ENCODE assay signal across 24 cellular contexts in genomic region chr3:195114786-195115597, GRCh38.
A peak's percentile ranks its signal among the peaks of the same experiment; 100 is the strongest.
DNase-seq lines count a peak whose midpoint lies in the region; ATAC-seq, FAIRE-seq and TF ChIP-seq lines count a peak whose summit lies in the region.
"Had no signal": no experiment of that assay in that cellular context is flagged by ENCODE, and none has a peak within 500 bp of the region (broad histone marks: within the 10 kb centered on the region; RNA-seq: fewer than 3 reads in every experiment).

No MANE protein-coding gene starts in this region.

- no peak overlapping the region for H2AK9ac ChIP-seq in IMR-90 (replicated peaks; ENCODE audit: low read depth, low read length, poor library complexity)

- H2BK12ac ChIP-seq in neuronal stem cell (ENCODE audit: low read length), result no peak overlapping the region

- H3K9me3 ChIP-seq in BLaER1 (no peaks in the 10 kb centered on the region), IMR-90 (ENCODE audit: control insufficient read depth, insufficient read depth, low read length) (no peaks in the 10 kb centered on the region), kidney (ENCODE audit: control insufficient read depth in 1 of 2, low read length in 2 of 2) (no peaks in the 10 kb centered on the region), neuronal stem cell (replicated peaks in 1 of 2; ENCODE audit: control insufficient read depth in 2 of 2, insufficient read depth in 1 of 2, low read depth in 1 of 2, low read length in 2 of 2) (peaks cover 0 to 6% of the 10 kb centered on the region in 2 donors), colonic mucosa (no peaks in the 10 kb centered on the region)
- H3K9me3 ChIP-seq: BE2C had no signal

- H3K4me1 ChIP-seq in BLaER1, result peaks cover 64% of the 10 kb centered on the region
- H3K4me1 ChIP-seq in IMR-90 (ENCODE audit: control insufficient read depth, insufficient read depth, low read length), result peaks cover 11% of the 10 kb centered on the region
- peaks cover 0 to 8% of the 10 kb centered on the region in 2 donors for H3K4me1 ChIP-seq in kidney (ENCODE audit: control insufficient read depth in 1 of 2, insufficient read depth in 1 of 2, low read depth in 1 of 2, low read length in 2 of 2)
- peaks cover 8 to 22% of the 10 kb centered on the region in 2 donors for H3K4me1 ChIP-seq in neuronal stem cell (ENCODE audit: control insufficient read depth in 2 of 2, insufficient read depth in 1 of 2, low read depth in 1 of 2, low read length in 2 of 2)
- no peaks in the 10 kb centered on the region for H3K4me1 ChIP-seq in colonic mucosa
- H3K4me1 ChIP-seq: BE2C had no signal

- no peak overlapping the region for H3K14ac ChIP-seq in IMR-90 (replicated peaks; ENCODE audit: low read depth, low read length)
- H3K14ac ChIP-seq in neuronal stem cell (ENCODE audit: low read length), result no peak overlapping the region

- no peak overlapping the region for H3K27ac ChIP-seq in BLaER1
- no peak overlapping the region for H3K27ac ChIP-seq in IMR-90 (ENCODE audit: insufficient read depth, low read length)
- no peak overlapping the region for H3K27ac ChIP-seq in kidney (ENCODE audit: low read depth in 2 of 2, low read length in 2 of 2)
- no peak overlapping the region for H3K27ac ChIP-seq in neuronal stem cell (replicated peaks; ENCODE audit: low read length)
- no peak overlapping the region for H3K27ac ChIP-seq in RWPE1
- H3K27ac ChIP-seq in colonic mucosa, result no peak overlapping the region

- H3K36me3 ChIP-seq in BLaER1 (0 out of 2 replicates have a peak, but pooled peaks cover 4% of the 10 kb centered on the region), IMR-90 (ENCODE audit: control insufficient read depth, insufficient read depth, low read length) (no peaks in the 10 kb centered on the region), kidney (ENCODE audit: control insufficient read depth in 1 of 2, insufficient read depth in 2 of 2, low read length in 2 of 2) (no peaks in the 10 kb centered on the region), neuronal stem cell (replicated peaks in 1 of 2; ENCODE audit: control insufficient read depth in 2 of 2, insufficient read depth in 2 of 2, low read length in 2 of 2) (peaks cover 6 to 7% of the 10 kb centered on the region in 2 donors), colonic mucosa (no peaks in the 10 kb centered on the region)
- H3K36me3 ChIP-seq: BE2C had no signal

- H2BK15ac ChIP-seq in IMR-90 (ENCODE audit: low read depth, low read length) (no peak overlapping the region), neuronal stem cell (ENCODE audit: low read length) (no peak overlapping the region)

- H3K4me3 ChIP-seq in BLaER1, result no peak overlapping the region
- no peak overlapping the region for H3K4me3 ChIP-seq in IMR-90 (ENCODE audit: insufficient read depth, low read depth, low read length)
- H3K4me3 ChIP-seq in kidney (ENCODE audit: low read length in 2 of 2), result no peak overlapping the region
- H3K4me3 ChIP-seq in neuronal stem cell (ENCODE audit: low read length in 2 of 2), result no peak overlapping the region
- no peak overlapping the region for H3K4me3 ChIP-seq in colonic mucosa

- H4K20me1 ChIP-seq in BLaER1, result 0 out of 2 replicates have a peak, but pooled peaks cover 5% of the 10 kb centered on the region
- H4K20me1 ChIP-seq in IMR-90 (ENCODE audit: insufficient read depth, low read length), result no peaks in the 10 kb centered on the region

- no peak overlapping the region for H3K4ac ChIP-seq in IMR-90 (ENCODE audit: low read depth, low read length)
- no peak overlapping the region for H3K4ac ChIP-seq in neuronal stem cell (ENCODE audit: low read length)

- H2BK120ac ChIP-seq in IMR-90 (ENCODE audit: low read depth, low read length) (no peak overlapping the region), neuronal stem cell (ENCODE audit: low read depth, low read length) (no peak overlapping the region)

- CTCF ChIA-PET in IMR-90 (lab: Yijun Ruan, JAX) (no interaction called here), RWPE1 (lab: Yijun Ruan, JAX) (interaction anchor here (0.5 to 0.6 kb wide), 2 partner anchors 409 to 476 kb away, joined by 3 to 4 read pairs; no protein-coding TSS in a partner anchor)

- H2AK5ac ChIP-seq in IMR-90 (ENCODE audit: low read depth, low read length) (peak overlapping the region; percentile 57), neuronal stem cell (ENCODE audit: low read depth, low read length) (no peak overlapping the region)

- H2BK20ac ChIP-seq in IMR-90 (ENCODE audit: low read depth, low read length), result no peak overlapping the region

- no peak for DNase-seq in IMR-90
- peak; percentile 64 for DNase-seq in kidney
- DNase-seq in neuronal stem cell (ENCODE audit: low spot score), result no peak
- DNase-seq in RWPE1 (ENCODE audit: low spot score), result no peak
- DNase-seq in colonic mucosa, result no peak
- no peak for DNase-seq in NCI-H1105 treated with DMSO at 0.1 percent for 48 hours (lab: John Stamatoyannopoulos, UW)
- DNase-seq: BE2C; Calu3; CD4-positive, alpha-beta memory T cell; GOT3; Karpas-422; MM.1S; NCI-H1092; NCI-H146; NCI-H2081; NCI-H446; NCI-H748 treated with DMSO at 0.1 percent for 48 hours; NK-92 treated with Interleukin-12 subunit alpha and Interleukin-12 subunit beta, amount 100 ng/mL, for 24 hours; Right ventricle myocardium superior had no signal

- H2BK5ac ChIP-seq in IMR-90 (ENCODE audit: low read depth, low read length, poor library complexity, severe bottlenecking) (no peak overlapping the region), neuronal stem cell (ENCODE audit: low read length) (no peak overlapping the region)

- H3K18ac ChIP-seq in IMR-90 (ENCODE audit: low read depth, low read length), result no peak overlapping the region
- H3K18ac ChIP-seq in neuronal stem cell (ENCODE audit: low read length), result peak overlapping the region; percentile 19

- TF ChIP-seq POLR2A in IMR-90 (IDR thresholded peaks at IDR 0.05; ENCODE audit: low read depth, low read length), result no peak

- H3K56ac ChIP-seq in IMR-90 (ENCODE audit: extremely low read depth, insufficient read depth, low read length), result no peak overlapping the region

- POLR2A ChIA-PET in IMR-90 (lab: Charles Lee; ENCODE audit: unreplicated experiment) (no interaction called here), RWPE1 (lab: Yijun Ruan, JAX; ENCODE audit: low non-redundant PET) (no interaction called here)

- H3K9ac ChIP-seq in BLaER1, result peak overlapping the region; percentile 18; the same call in 1 of the 2 replicates
- no peak overlapping the region for H3K9ac ChIP-seq in IMR-90 (ENCODE audit: low read depth, low read length)
- no peak overlapping the region for H3K9ac ChIP-seq in kidney (ENCODE audit: low read length in 2 of 2)
- H3K9ac ChIP-seq in neuronal stem cell (ENCODE audit: low read depth, low read length, poor library complexity), result no peak overlapping the region
- no peak overlapping the region for H3K9ac ChIP-seq in colonic mucosa (ENCODE audit: low read depth in 2 of 2, low read length in 2 of 2)

- H4K91ac ChIP-seq in IMR-90 (ENCODE audit: insufficient read depth, low read depth, low read length), result no peak overlapping the region
- H4K91ac ChIP-seq in neuronal stem cell (ENCODE audit: low read depth, low read length, poor library complexity), result no peak overlapping the region

- ATAC-seq in IMR-90 (ENCODE audit: low read depth), result no peak
- no peak for ATAC-seq in HG03095 (IDR thresholded peaks at IDR 0.05; ENCODE audit: unreplicated experiment)

- H4K8ac ChIP-seq in IMR-90 (ENCODE audit: low read depth in 2 of 2, low read length in 2 of 2), result no peak overlapping the region
- H4K8ac ChIP-seq in neuronal stem cell (ENCODE audit: low read depth, low read length), result no peak overlapping the region

- H3K9me1 ChIP-seq in IMR-90 (ENCODE audit: insufficient read depth, low read length), result peaks cover 19% of the 10 kb centered on the region

- H3K27me3 ChIP-seq in BLaER1 (no peaks in the 10 kb centered on the region), IMR-90 (ENCODE audit: control insufficient read depth, insufficient read depth, low read length) (no peaks in the 10 kb centered on the region), neuronal stem cell (ENCODE audit: control insufficient read depth in 3 of 3, insufficient read depth in 3 of 3, low read depth in 1 of 3, low read length in 3 of 3) (no peaks in the 10 kb centered on the region), colonic mucosa (no peaks in the 10 kb centered on the region)
- H3K27me3 ChIP-seq: BE2C had no signal

- no peak for TF ChIP-seq CTCF in IMR-90 (conservative IDR thresholded peaks at IDR 0.05; ENCODE audit: low read depth, low read length)
- TF ChIP-seq CTCF in kidney (IDR thresholded peaks at IDR 0.05; ENCODE audit: borderline replicate concordance, extremely low read depth, insufficient read depth), result no peak
- no peak for TF ChIP-seq CTCF in RWPE1 (conservative IDR thresholded peaks at IDR 0.05; ENCODE audit: low read depth)
- no peak for TF ChIP-seq CTCF in colonic mucosa (IDR thresholded peaks at IDR 0.05)

- dilution Hi-C loops in IMR-90 (cut with HindIII; ENCODE audit: low sequenced_read_pairs, unreplicated experiment), result no loop called here

- H3K4me2 ChIP-seq in BLaER1, result peak overlapping the region; percentile 72
- H3K4me2 ChIP-seq in IMR-90 (ENCODE audit: low read depth, low read length), result no peak overlapping the region
- H3K4me2 ChIP-seq in neuronal stem cell (ENCODE audit: insufficient read depth, low read length, poor library complexity, severe bottlenecking), result no peak overlapping the region

- in situ Hi-C loops in IMR-90 (cut with MboI; ENCODE audit: low sequenced_read_pairs), result loop anchor here (10.0 kb wide), 1 partner anchor 140 kb away; no protein-coding TSS in a partner anchor

- 90% methylated on average over 12 of the region's 31 CpGs; no CpG with 5 or more reads in 1 of the 2 experiments for WGBS in IMR-90 (ENCODE audit: extremely low coverage in 2 of 2, insufficient read length in 1 of 2), 2 experiments
- WGBS in neuronal stem cell (ENCODE audit: extremely low coverage in 2 of 2, insufficient read length in 2 of 2, insufficient replicate concordance in 1 of 2), 2 donors, result no CpG with 5 or more reads among the region's 31 CpGs

- no peak overlapping the region for H4K5ac ChIP-seq in IMR-90 (ENCODE audit: low read depth, low read length)

- TF ChIP-seq RAD21 in IMR-90 (IDR thresholded peaks at IDR 0.05; ENCODE audit: low read length), result no peak

- no peak for FAIRE-seq in kidney (lab: Jason Lieb, UNC)
- FAIRE-seq: A204.1, GM12891, RCC 7860 had no signal

- intact Hi-C loops in IMR-90 (cut with micrococcal nuclease), result no loop called here
- intact Hi-C loops in kidney (cut with DNase I), result no loop called here
- intact Hi-C loops in colonic mucosa (cut with DNase I), result loop anchor here (10.0 kb wide), 1 partner anchor 140 kb away; no protein-coding TSS in a partner anchor

- H2AFZ ChIP-seq in IMR-90 (replicated peaks; ENCODE audit: low read length, poor library complexity), result no peak overlapping the region
- no peak overlapping the region for H2AFZ ChIP-seq in neuronal stem cell (ENCODE audit: low read length)

- H3K79me1 ChIP-seq in IMR-90 (ENCODE audit: low read depth in 1 of 2, low read length in 2 of 2) (peaks cover 0 to 29% of the 10 kb centered on the region in 2 experiments; a peak in 2 of 4 replicates), neuronal stem cell (ENCODE audit: low read depth, low read length) (peaks cover 5% of the 10 kb centered on the region)

- no TSS peak for BruUV-seq in IMR-90 (replicated peaks; lab: Mats Ljungman, UMichigan)

- no peak overlapping the region for H3K23ac ChIP-seq in IMR-90 (ENCODE audit: low read depth, low read length)
- no peak overlapping the region for H3K23ac ChIP-seq in neuronal stem cell (ENCODE audit: low read depth, low read length, poor library complexity)

TF ChIP-seq in IMR-90, 13 proteins besides CTCF, POLR2A, EP300 and RAD21 (continues in another document):
- no peak for TF ChIP-seq RCOR1 (IDR thresholded peaks at IDR 0.05; ENCODE audit: insufficient replicate concordance, low read length)
